In genomic region chr7:31320675-31321074, GRCh38 we compare ENCODE assay signal across 10 cellular contexts. TPM values are rescaled to one million over a fixed set of nuclear protein-coding genes. Genes with fewer than 3 reads are reported as not detected.
"Had no signal": no experiment of that assay in that cellular context is flagged by ENCODE, and none has a peak within 500 bp of the region (broad histone marks: within the 10 kb centered on the region; RNA-seq: fewer than 3 reads in every experiment).

No MANE protein-coding gene starts in this region.

- DNase-seq: IMR-90, KBM-7, KG1 had no signal

- H3K4me3 ChIP-seq: K562 had no signal

- FAIRE-seq: HepG2, HTR-8/SVneo, K562 had no signal

- H3K27ac ChIP-seq: HL-60 had no signal

- ATAC-seq: HepG2, K562 had no signal

RNA-seq across cellular contexts. Expression of gene NEUROD6, which starts 19.9 kb away (rescaled TPM):
- total RNA-seq: HepG2, HT-29, HT1080, IMR-90, K562 had no signal
- polyA plus RNA-seq: HepG2, IgD-negative memory B cell, IMR-90, K562 had no signal
